ENCODE assay signal across 18 cellular contexts in the genomic region with DNA sequence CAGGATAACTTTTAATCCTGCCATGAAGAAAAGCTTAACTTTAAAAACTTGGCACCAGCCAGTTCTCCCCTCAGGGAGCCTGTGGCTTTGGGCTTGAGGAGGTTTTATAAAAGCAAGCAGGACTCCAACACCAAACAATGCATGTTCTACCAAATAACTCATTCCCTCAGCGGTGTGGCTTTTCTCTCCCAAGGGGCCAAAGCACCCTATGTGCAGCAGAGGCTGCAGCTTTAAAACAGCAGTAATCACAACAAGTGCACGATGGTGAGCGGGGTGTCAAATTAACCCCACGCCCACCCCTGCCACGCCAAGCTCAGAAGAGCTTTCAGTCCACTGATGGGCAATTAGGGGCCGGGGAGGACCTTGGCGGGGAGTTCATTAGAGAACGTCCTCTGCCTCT. TPM values are rescaled to one million over a fixed set of nuclear protein-coding genes. Genes with fewer than 3 reads are reported as not detected.
A peak's percentile ranks its signal among the peaks of the same experiment; 100 is the strongest.
DNase-seq lines count a peak whose midpoint lies in the region; ATAC-seq and TF ChIP-seq lines count a peak whose summit lies in the region.
"Had no signal": no experiment of that assay in that cellular context is flagged by ENCODE, and none has a peak within 500 bp of the region (broad histone marks: within the 10 kb centered on the region; RNA-seq: fewer than 3 reads in every experiment).

No MANE protein-coding gene starts in this region.

- no peak overlapping the region for H2AFZ ChIP-seq in Karpas-422 (ENCODE audit: low read length)

- H3K36me3 Mint-ChIP-seq in mesothelial cell of epicardium (peaks cover 6% of the 10 kb centered on the region), HFFc6 (ENCODE audit: low read depth) (no peaks in the 10 kb centered on the region; the same call in 1 of the 2 replicates)

- H4K20me1 ChIP-seq in Karpas-422 (ENCODE audit: insufficient read depth, low read depth, low read length), result no peaks in the 10 kb centered on the region

- H3K4me3 ChIP-seq in Karpas-422 (ENCODE audit: low read length) (peak overlapping the region; percentile 58), body of pancreas (no peak overlapping the region), psoas muscle (no peak overlapping the region)
- H3K4me3 ChIP-seq: GM12878 had no signal

- no peak for TF ChIP-seq CTCF in body of pancreas (IDR thresholded peaks at IDR 0.05)
- no peak for TF ChIP-seq CTCF in mesothelial cell of epicardium (IDR thresholded peaks at IDR 0.05; ENCODE audit: unreplicated experiment)
- TF ChIP-seq CTCF in HFFc6 (IDR thresholded peaks at IDR 0.05), result no peak
- TF ChIP-seq CTCF in psoas muscle (IDR thresholded peaks at IDR 0.05), result no peak

- H3K36me3 ChIP-seq in Karpas-422 (ENCODE audit: insufficient read depth, low read length) (no peaks in the 10 kb centered on the region), body of pancreas (replicated peaks in 1 of 2; ENCODE audit: insufficient read depth in 1 of 2, low read depth in 2 of 2) (no peaks in the 10 kb centered on the region), psoas muscle (ENCODE audit: insufficient read depth in 1 of 2, low read depth in 1 of 2) (no peaks in the 10 kb centered on the region)

- H3K9me3 Mint-ChIP-seq in mesothelial cell of epicardium, result no peaks in the 10 kb centered on the region
- H3K9me3 Mint-ChIP-seq in HFFc6, result no peaks in the 10 kb centered on the region; the same call in 1 of the 2 replicates
- H3K9me3 Mint-ChIP-seq: CD4-positive, alpha-beta T cell had no signal

- ATAC-seq in body of pancreas, result no peak
- ATAC-seq in GM21526 (IDR thresholded peaks at IDR 0.05; ENCODE audit: low FRiP score, unreplicated experiment), result no peak
- no peak for ATAC-seq in psoas muscle
- ATAC-seq: GM12878, HCT116, Right ventricle myocardium inferior had no signal

- intact Hi-C loops in body of pancreas (cut with DNase I), result no loop called here
- intact Hi-C loops in psoas muscle (cut with DNase I), result no loop called here

- TF ChIP-seq POLR2A in body of pancreas (IDR thresholded peaks at IDR 0.05), result no peak

- H3K27ac Mint-ChIP-seq in mesothelial cell of epicardium (peak overlapping the region; percentile 68), HFFc6 (no peak overlapping the region)
- H3K27ac Mint-ChIP-seq: CD4-positive, alpha-beta T cell had no signal

- H3K27ac ChIP-seq in Karpas-422 (ENCODE audit: low read length), result peak overlapping the region; percentile 98
- H3K27ac ChIP-seq in body of pancreas, result peak overlapping the region in 3 of 4 donors; percentile 24 to 60 (median 31)
- H3K27ac ChIP-seq in psoas muscle, result no peak overlapping the region
- H3K27ac ChIP-seq: 22Rv1 had no signal

- H3K27me3 ChIP-seq in Karpas-422 (ENCODE audit: low read length) (no peaks in the 10 kb centered on the region), body of pancreas (no peaks in the 10 kb centered on the region), psoas muscle (ENCODE audit: insufficient read depth in 3 of 3, low read length in 2 of 3) (no peaks in the 10 kb centered on the region)

- peak; percentile 12 for DNase-seq in NCI-H1436 (lab: John Stamatoyannopoulos, UW)
- DNase-seq in NCI-H1436 treated with DMSO at 0.1 percent for 48 hours (lab: John Stamatoyannopoulos, UW), result no peak
- peak; percentile 93 for DNase-seq in Karpas-422
- no peak for DNase-seq in body of pancreas
- no peak for DNase-seq in mesothelial cell of epicardium (ENCODE audit: low spot score in 2 of 2, unreplicated experiment in 2 of 2)
- DNase-seq in HFFc6, result no peak
- DNase-seq in psoas muscle, result no peak
- DNase-seq: Caco-2; CD4-positive, alpha-beta T cell; GOT3; KG1; NCI-H1930; NK-92 treated with Interleukin-12 subunit alpha and Interleukin-12 subunit beta, amount 100 ng/mL, for 24 hours had no signal

- H3K4me1 ChIP-seq in Karpas-422 (ENCODE audit: low read length), result peaks cover 100% of the 10 kb centered on the region
- H3K4me1 ChIP-seq in body of pancreas, result peaks cover 79% of the 10 kb centered on the region
- H3K4me1 ChIP-seq in psoas muscle, result no peaks in the 10 kb centered on the region
- H3K4me1 ChIP-seq: Caco-2 had no signal

- no peaks in the 10 kb centered on the region for H3K9me2 ChIP-seq in Karpas-422 (replicated peaks; ENCODE audit: insufficient read depth, low read length)

- H3K27me3 Mint-ChIP-seq in mesothelial cell of epicardium (ENCODE audit: low read depth) (no peaks in the 10 kb centered on the region), HFFc6 (ENCODE audit: insufficient read depth) (peaks cover 9% of the 10 kb centered on the region)

- peak overlapping the region; percentile 83 for H3K4me2 ChIP-seq in Karpas-422 (ENCODE audit: low read depth, low read length, poor library complexity, severe bottlenecking)

- H3K4me1 Mint-ChIP-seq in mesothelial cell of epicardium (peaks cover 52% of the 10 kb centered on the region), HFFc6 (ENCODE audit: low read depth) (no peaks in the 10 kb centered on the region)

- WGBS in body of pancreas, 2 donors, result 76 to 87% methylated on average over 8 of the region's 8 CpGs
- 53 to 62% (median 56%) methylated on average over 8 of the region's 8 CpGs for WGBS in psoas muscle, 3 donors

- H3K9me3 ChIP-seq in Karpas-422 (ENCODE audit: low read length) (no peaks in the 10 kb centered on the region), body of pancreas (no peaks in the 10 kb centered on the region), psoas muscle (no peaks in the 10 kb centered on the region)
- H3K9me3 ChIP-seq: Caco-2 had no signal

- H3K4me3 Mint-ChIP-seq in mesothelial cell of epicardium (no peak overlapping the region), HFFc6 (no peak overlapping the region)
- H3K4me3 Mint-ChIP-seq: CD4-positive, alpha-beta T cell had no signal

- H3K9ac ChIP-seq in Karpas-422 (ENCODE audit: low read length), result peak overlapping the region; percentile 74

- H3K79me2 ChIP-seq in Karpas-422 (ENCODE audit: low read length), result peaks cover 56% of the 10 kb centered on the region

RNA-seq across cellular contexts. Expression of a gene that starts 16.6 kb away (rescaled TPM):
- 40.1 and 56.1 TPM in 2 replicates for total RNA-seq in Karpas-422 (2014; rRNA removed; shearing (Covaris generic); ENCODE audit: low replicate concordance)
- 10 to 100 TPM; 53.7 to 54.7 TPM for total RNA-seq in body of pancreas
- total RNA-seq in mesothelial cell of epicardium, result 114 to 120 TPM (median 117 TPM) in 3 replicates
- under 1 TPM in 1 of 6 experiments, not detected in 5; 0.02 TPM for total RNA-seq in HFFc6 (2021; fragmentation: NEBNext Ultra II Directional; extraction: Animal tissue kit (Norgen Biotek cat#: 25700))
- 1 to 10 TPM; 3.9 to 9.6 (median 6.3) TPM for total RNA-seq in psoas muscle
- polyA plus RNA-seq in psoas muscle, result 1 to 10 TPM; 1.7 to 2.5 (median 2.1) TPM

Comparison
In these comparisons a context has a peak if more than half of its experiments do, and no peak if none do; other contexts are left out.
1. DNase-seq: peak in NCI-H1436 (single experiment) and Karpas-422 (single experiment); none in NCI-H1436 treated with DMSO at 0.1 percent for 48 hours (single experiment), body of pancreas (0 of 4), mesothelial cell of epicardium (0 of 2), HFFc6 (single experiment) and psoas muscle (0 of 2).
2. RNA of a gene that starts 16.6 kb away (total RNA-seq): 114 to 120 TPM in mesothelial cell of epicardium, 40.1 to 56.1 TPM in Karpas-422, 53.7 to 54.7 TPM in body of pancreas and 3.9 to 9.6 TPM in psoas muscle; 0.02 TPM in HFFc6; every median in the first group is over 4 times any median in the second.